In genomic region chr16:1983053-1983543, GRCh38 we compare ENCODE assay signal across 9 cellular contexts. TPM values are rescaled to one million over a fixed set of nuclear protein-coding genes. Genes with fewer than 3 reads are reported as not detected.
DNase-seq lines count a peak whose midpoint lies in the region; ATAC-seq and TF ChIP-seq lines count a peak whose summit lies in the region.
"Had no signal": no experiment of that assay in that cellular context is flagged by ENCODE, and none has a peak within 500 bp of the region (broad histone marks: within the 10 kb centered on the region; RNA-seq: fewer than 3 reads in every experiment).

No MANE protein-coding gene starts in this region.

- H3K4me1 Mint-ChIP-seq in activated T-cell treated with anti-CD3 and anti-CD28 coated beads, Interleukin-2, amount 50 U/mL, for 72 hours (ENCODE audit: low read depth): peaks cover 32% of the 10 kb centered on the region

- no peak for DNase-seq in activated T-cell treated with anti-CD3 and anti-CD28 coated beads, Interleukin-2, amount 50 U/mL, for 72 hours
- no peak for DNase-seq in activated T-cell treated with anti-CD3 and anti-CD28 coated beads, Interleukin-2, amount 50 U/mL, for 1 hour
- DNase-seq in ascending aorta (ENCODE audit: low spot score in 2 of 2): no peak
- no peak for DNase-seq in lung (ENCODE audit: low spot score)
- DNase-seq in transverse colon: no peak
- no peak for DNase-seq in NCI-H1092 (lab: John Stamatoyannopoulos, UW)
- no peak for DNase-seq in KBM-7
- no peak for DNase-seq in activated CD4-positive, alpha-beta T cell treated with anti-CD3 and anti-CD28 coated beads for 48 hours

- WGBS in lung, 2 donors: 22 to 25% methylated on average over 18 of the region's 18 CpGs
- WGBS in transverse colon (ENCODE audit: low coverage in 1 of 2), 2 donors: 27 to 40% methylated on average over 1 to 18 of the region's 18 CpGs

- H3K36me3 Mint-ChIP-seq in activated T-cell treated with anti-CD3 and anti-CD28 coated beads, Interleukin-2, amount 50 U/mL, for 72 hours (ENCODE audit: insufficient read depth in 2 of 2): peaks cover 0 to 4% of the 10 kb centered on the region in 2 donors

- in situ Hi-C loops in transverse colon (cut with MboI; ENCODE audit: low pct_ligation_motif_present in 1 of 4, low pct_unique_long_range_greater_than_20kb in 1 of 4, low sequenced_read_pairs in 3 of 4): no loop called here
- in situ Hi-C loops in KBM-7 (cut with MboI; ENCODE audit: low pct_unique_long_range_greater_than_20kb, low sequenced_read_pairs): no loop called here

- intact Hi-C loops in ascending aorta (cut with DNase I) (no loop called here), transverse colon (cut with DNase I; ENCODE audit: low total_unique reads) (loop anchor here (10.0 kb wide), 1 partner anchor 682 kb away; no protein-coding TSS in a partner anchor)

- H3K27ac ChIP-seq in ascending aorta (peak overlapping the region; percentile 49 to 61), lung (ENCODE audit: low read depth in 1 of 2, low read length in 1 of 2) (peak overlapping the region; percentile 65 to 94), transverse colon (peak overlapping the region; percentile 91 to 95 (median 93))

- H3K27ac Mint-ChIP-seq in activated T-cell treated with anti-CD3 and anti-CD28 coated beads, Interleukin-2, amount 50 U/mL, for 72 hours: no peak overlapping the region

- TF ChIP-seq CTCF in ascending aorta (IDR thresholded peaks at IDR 0.05) (no peak), lung (IDR thresholded peaks at IDR 0.05; ENCODE audit: control extremely low read depth, extremely low read depth) (no peak), transverse colon (IDR thresholded peaks at IDR 0.05) (peak in 1 of 5 experiments; percentile 3)

- peaks cover 17% of the 10 kb centered on the region for H3K27me3 ChIP-seq in ascending aorta
- no peaks in the 10 kb centered on the region for H3K27me3 ChIP-seq in lung (ENCODE audit: control insufficient read depth, insufficient read depth)
- H3K27me3 ChIP-seq in transverse colon: peaks cover 39% of the 10 kb centered on the region

- TF ChIP-seq POLR2A in transverse colon (IDR thresholded peaks at IDR 0.05): no peak

- no peaks in the 10 kb centered on the region for H3K9me3 ChIP-seq in ascending aorta
- H3K9me3 ChIP-seq in lung (ENCODE audit: control insufficient read depth in 2 of 2, insufficient read depth in 1 of 2, low read length in 1 of 2): peaks cover 0 to 4% of the 10 kb centered on the region in 2 donors
- no peaks in the 10 kb centered on the region for H3K9me3 ChIP-seq in transverse colon

- H3K27me3 Mint-ChIP-seq in activated T-cell treated with anti-CD3 and anti-CD28 coated beads, Interleukin-2, amount 50 U/mL, for 72 hours (ENCODE audit: low read depth): peaks cover 28% of the 10 kb centered on the region

- H3K4me3 Mint-ChIP-seq in activated T-cell treated with anti-CD3 and anti-CD28 coated beads, Interleukin-2, amount 50 U/mL, for 72 hours: peak overlapping the region; percentile 85 to 89

- H3K4me1 ChIP-seq in ascending aorta (peaks cover 10 to 16% of the 10 kb centered on the region in 2 donors), lung (ENCODE audit: control insufficient read depth in 2 of 2, insufficient read depth in 2 of 2, low read length in 2 of 2) (peaks cover 0 to 12% of the 10 kb centered on the region in 2 donors), transverse colon (peaks cover 22 to 66% (median 60%) of the 10 kb centered on the region in 4 donors)

- TF ChIP-seq EP300 in transverse colon (IDR thresholded peaks at IDR 0.05; ENCODE audit: low read depth): no peak

- H3K9me3 Mint-ChIP-seq in activated T-cell treated with anti-CD3 and anti-CD28 coated beads, Interleukin-2, amount 50 U/mL, for 72 hours: no peaks in the 10 kb centered on the region

- H3K36me3 ChIP-seq in ascending aorta (peaks cover 19 to 25% of the 10 kb centered on the region in 2 donors), lung (ENCODE audit: control insufficient read depth in 2 of 2, insufficient read depth in 2 of 2, low read length in 2 of 2) (peaks cover 0 to 22% of the 10 kb centered on the region in 2 donors), transverse colon (peaks cover 0 to 8% (median 1%) of the 10 kb centered on the region in 4 donors)

- H3K4me3 ChIP-seq in ascending aorta (peak overlapping the region; percentile 84 to 95), lung (no peak overlapping the region), transverse colon (peak overlapping the region in 3 of 4 donors; percentile 74 to 90 (median 89))

- ATAC-seq in activated T-cell treated with anti-CD3 and anti-CD28 coated beads, Interleukin-2, amount 50 U/mL, for 72 hours (replicated peaks in 1 of 2): no peak
- ATAC-seq in lung (ENCODE audit: insufficient read depth, low FRiP score): no peak

RNA-seq across cellular contexts. Expression of gene GFER, which starts 0.9 kb away (rescaled TPM):
- total RNA-seq in activated T-cell treated with anti-CD3 and anti-CD28 coated beads, Interleukin-2, amount 50 U/mL, for 72 hours: 10 to 100 TPM; 41.4 to 49.3 TPM
- 2.7 TPM for total RNA-seq in ascending aorta
- 10 to 100 TPM in 1 of 2 donors, 1 to 10 TPM in 1; 7.4 to 32.6 TPM for total RNA-seq in lung
- polyA plus RNA-seq in lung: 10 to 100 TPM; 18.6 to 63.5 TPM
- 100 to 1,000 TPM in 1 of 4 donors, 10 to 100 TPM in 3; 29.9 to 117 (median 64.3) TPM for total RNA-seq in transverse colon

RNA-seq across cellular contexts. Expression of gene NOXO1, which starts 1.8 kb away (rescaled TPM):
- 1 to 10 TPM in 1 of 2 donors, not detected in 1; 1.8 TPM for total RNA-seq in activated T-cell treated with anti-CD3 and anti-CD28 coated beads, Interleukin-2, amount 50 U/mL, for 72 hours
- total RNA-seq in ascending aorta (not detected), lung (1 to 10 TPM in 1 of 2 donors, under 1 TPM in 1; 0.28 to 4.5 TPM), transverse colon (10 to 100 TPM in 3 of 4 donors, 1 to 10 TPM in 1; 4.2 to 29.8 (median 19.4) TPM)
- 1 to 10 TPM; 2.0 to 7.3 TPM for polyA plus RNA-seq in lung
- total RNA-seq: Daoy had no signal

RNA-seq across cellular contexts. Expression of gene SYNGR3, which starts 6.7 kb away (rescaled TPM):
- 10 to 100 TPM; 38.6 to 50.9 TPM for total RNA-seq in activated T-cell treated with anti-CD3 and anti-CD28 coated beads, Interleukin-2, amount 50 U/mL, for 72 hours
- total RNA-seq in ascending aorta (0.32 TPM), lung (under 1 TPM; 0.40 to 0.46 TPM), transverse colon (1 to 10 TPM in 3 of 4 donors, not detected in 1; 2.7 to 4.8 (median 2.9) TPM)
- under 1 TPM; 0.10 to 0.69 TPM for polyA plus RNA-seq in lung

RNA-seq across cellular contexts. Expression of gene TBL3, which starts 11.2 kb away (rescaled TPM):
- 10 to 100 TPM; 22.6 to 24.4 TPM for total RNA-seq in activated T-cell treated with anti-CD3 and anti-CD28 coated beads, Interleukin-2, amount 50 U/mL, for 72 hours
- total RNA-seq in ascending aorta: 55.7 TPM
- total RNA-seq in lung: 10 to 100 TPM; 23.9 to 35.4 TPM
- 10 to 100 TPM; 52.8 to 58.8 TPM for polyA plus RNA-seq in lung
- 10 to 100 TPM; 23.2 to 31.0 (median 28.2) TPM for total RNA-seq in transverse colon

RNA-seq across cellular contexts. Expression of gene RNF151, which starts 16.4 kb away (rescaled TPM):
- under 1 TPM in 1 of 2 donors, not detected in 1; 0.81 TPM for total RNA-seq in activated T-cell treated with anti-CD3 and anti-CD28 coated beads, Interleukin-2, amount 50 U/mL, for 72 hours
- total RNA-seq in ascending aorta (not detected), lung (not detected), transverse colon (not detected)
- polyA plus RNA-seq in lung: under 1 TPM in 1 of 2 donors, not detected in 1; 0.15 TPM
- total RNA-seq: Daoy had no signal

Comparison
In these comparisons a context has a peak if more than half of its experiments do, and no peak if none do; other contexts are left out.
1. RNA of gene SYNGR3, which starts 6.7 kb away (total RNA-seq): 38.6 to 50.9 TPM in activated T-cell treated with anti-CD3 and anti-CD28 coated beads, Interleukin-2, amount 50 U/mL, for 72 hours; 2.7 to 4.8 TPM in transverse colon, 0.40 to 0.46 TPM in lung and 0.32 TPM in ascending aorta (single experiment); every median in the first group is over 4 times any median in the second.
2. Peak in every context shown above with its lines, with median percentiles within 50 percentile points of each other: H3K27ac ChIP-seq.